1 cellular context compared by ENCODE assay signal in the genomic region with DNA sequence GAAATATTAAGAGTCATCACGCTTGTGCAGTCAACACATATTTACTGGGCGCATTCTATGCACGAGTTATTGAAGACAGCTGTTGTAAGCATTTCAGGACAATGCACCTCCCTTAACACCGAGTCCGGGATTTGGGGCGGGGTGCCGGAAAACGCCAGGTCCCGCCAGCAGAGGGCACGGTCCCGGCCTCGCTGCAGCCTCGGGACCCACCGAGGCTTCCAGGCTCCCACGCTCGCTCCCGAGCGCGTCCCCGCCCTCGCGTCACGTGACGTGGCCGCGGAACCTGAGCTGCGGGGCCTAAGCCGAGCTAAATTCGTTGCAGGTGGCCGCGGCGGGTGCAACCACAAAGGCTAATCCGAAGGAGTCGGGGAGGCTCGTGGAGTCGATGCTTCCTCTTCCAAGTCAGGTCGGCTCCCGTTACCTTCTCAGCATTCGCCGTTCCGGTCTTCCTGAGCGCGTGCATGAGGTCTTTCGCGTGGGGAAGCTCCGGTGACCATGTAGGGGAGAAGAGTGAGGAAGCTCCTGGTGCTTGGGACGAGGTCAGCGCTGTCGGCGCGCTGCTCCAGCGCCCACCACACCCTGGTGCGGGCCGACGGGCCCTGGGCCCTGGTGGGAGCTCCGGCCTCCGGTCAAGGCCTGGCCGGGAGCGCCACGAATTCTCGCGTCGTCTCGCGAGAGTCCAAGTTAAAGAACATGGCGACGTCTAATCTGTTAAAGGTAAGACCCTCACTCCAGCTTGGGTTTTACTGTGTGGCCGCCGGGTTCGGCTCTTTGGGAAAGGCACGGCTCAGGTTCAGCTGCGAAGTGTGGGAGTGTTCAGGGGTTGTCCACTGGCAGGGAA.
TF ChIP-seq lines count a peak whose summit lies in the region.

A gene (plus strand): TSS at position 243 of the 841 bp plus-strand sequence. CDS start 451 bp downstream, at position 694.

TF ChIP-seq in HEK293, 187 proteins besides CTCF, POLR2A, EP300 and RAD21 (continued from another document):
- TF ChIP-seq, protein P1, sequence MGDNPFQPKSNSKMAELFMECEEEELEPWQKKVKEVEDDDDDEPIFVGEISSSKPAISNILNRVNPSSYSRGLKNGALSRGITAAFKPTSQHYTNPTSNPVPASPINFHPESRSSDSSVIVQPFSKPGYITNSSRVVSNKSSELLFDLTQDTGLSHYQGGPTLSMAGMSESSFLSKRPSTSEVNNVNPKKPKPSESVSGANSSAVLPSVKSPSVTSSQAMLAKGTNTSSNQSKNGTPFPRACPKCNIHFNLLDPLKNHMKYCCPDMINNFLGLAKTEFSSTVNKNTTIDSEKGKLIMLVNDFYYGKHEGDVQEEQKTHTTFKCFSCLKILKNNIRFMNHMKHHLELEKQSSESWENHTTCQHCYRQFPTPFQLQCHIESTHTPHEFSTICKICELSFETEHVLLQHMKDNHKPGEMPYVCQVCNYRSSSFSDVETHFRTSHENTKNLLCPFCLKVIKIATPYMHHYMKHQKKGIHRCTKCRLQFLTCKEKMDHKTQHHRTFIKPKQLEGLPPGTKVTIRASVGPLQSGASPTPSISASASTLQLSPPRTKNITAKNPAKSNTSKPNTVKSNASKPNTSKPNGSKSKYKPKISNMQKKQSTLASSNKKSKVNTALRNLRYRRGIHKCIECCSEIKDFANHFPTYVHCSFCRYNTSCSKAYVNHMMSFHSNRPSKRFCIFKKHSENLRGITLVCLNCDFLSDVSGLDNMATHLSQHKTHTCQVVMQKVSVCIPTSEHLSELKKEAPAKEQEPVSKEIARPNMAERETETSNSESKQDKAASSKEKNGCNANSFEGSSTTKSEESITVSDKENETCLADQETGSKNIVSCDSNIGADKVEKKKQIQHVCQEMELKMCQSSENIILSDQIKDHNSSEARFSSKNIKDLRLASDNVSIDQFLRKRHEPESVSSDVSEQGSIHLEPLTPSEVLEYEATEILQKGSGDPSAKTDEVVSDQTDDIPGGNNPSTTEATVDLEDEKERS (tag by site-specific recombination; IDR thresholded peaks at IDR 0.05) = peak; percentile 27; the same call in 1 of the 2 replicates
- TF ChIP-seq MZF1 (tag by site-specific recombination; IDR thresholded peaks at IDR 0.05; ENCODE audit: borderline replicate concordance) = no peak
TF ChIP-seq in HEK293: peak in this region for 68.
